ENCODE assay signal across 16 cellular contexts in genomic region chr7:91424372-91424771, GRCh38.
DNase-seq lines count a peak whose midpoint lies in the region; ATAC-seq and TF ChIP-seq lines count a peak whose summit lies in the region.
"Had no signal": no experiment of that assay in that cellular context is flagged by ENCODE, and none has a peak within 500 bp of the region (broad histone marks: within the 10 kb centered on the region; RNA-seq: fewer than 3 reads in every experiment).

No MANE protein-coding gene starts in this region.

- H3K27ac ChIP-seq in body of pancreas, result no peak overlapping the region
- H3K27ac ChIP-seq: GM23248, SK-N-MC had no signal

- no peak for ATAC-seq in body of pancreas
- ATAC-seq in HG03469 (IDR thresholded peaks at IDR 0.05; ENCODE audit: unreplicated experiment), result no peak
- ATAC-seq: activated CD8-positive, alpha-beta T cell treated with anti-CD3 and anti-CD28 coated beads, Interleukin-2, amount 10 ng/mL, durations not matched to agents 7 days and 5 days; left lobe of liver had no signal

- H3K4me1 ChIP-seq in body of pancreas, result no peaks in the 10 kb centered on the region

- no peaks in the 10 kb centered on the region for H3K27me3 ChIP-seq in body of pancreas

- intact Hi-C loops in body of pancreas (cut with DNase I), result no loop called here

- TF ChIP-seq CTCF in body of pancreas (IDR thresholded peaks at IDR 0.05), result peak in 1 of 7 experiments; percentile 8

- no peak for TF ChIP-seq POLR2A in body of pancreas (IDR thresholded peaks at IDR 0.05)

- H3K36me3 ChIP-seq in body of pancreas (replicated peaks in 1 of 2; ENCODE audit: insufficient read depth in 1 of 2, low read depth in 2 of 2), result no peaks in the 10 kb centered on the region

- WGBS in body of pancreas, 2 donors, result 24 to 54% methylated on average over 1 of the region's 1 CpG

- no peak overlapping the region for H3K4me3 ChIP-seq in body of pancreas
- H3K4me3 ChIP-seq: GM23248, SK-N-MC had no signal

- H3K9me3 ChIP-seq in body of pancreas, result no peaks in the 10 kb centered on the region

- DNase-seq in DMS 273 (lab: John Stamatoyannopoulos, UW; ENCODE audit: unreplicated experiment), result peak; percentile 98
- DNase-seq in MV-4-11 (lab: John Stamatoyannopoulos, UW), result peak; percentile 52
- DNase-seq in SK-N-DZ (ENCODE audit: low spot score), result peak; percentile 63
- DNase-seq in kidney tubule cell (ENCODE audit: low spot score), result peak; percentile 3
- no peak for DNase-seq in LoVo (ENCODE audit: low spot score)
- DNase-seq in body of pancreas, result no peak
- DNase-seq in COLO829 (ENCODE audit: low spot score), result no peak
- DNase-seq: activated CD8-positive, alpha-beta T cell treated with anti-CD3 and anti-CD28 coated beads, Interleukin-2, amount 10 ng/mL, durations not matched to agents 7 days and 5 days; DMS79 treated with DMSO at 0.1 percent for 48 hours; GM23248; hippocampal formation; KBM-7; NCI-H1436 treated with DMSO at 0.1 percent for 48 hours had no signal

Comparison
In these comparisons a context has a peak if more than half of its experiments do, and no peak if none do; other contexts are left out.
1. DNase-seq: peak in DMS 273 (single experiment), MV-4-11 (single experiment), SK-N-DZ (single experiment) and kidney tubule cell (single experiment); none in LoVo (single experiment), body of pancreas (0 of 4) and COLO829 (single experiment).